11 cellular contexts compared by ENCODE assay signal in the genomic region with DNA sequence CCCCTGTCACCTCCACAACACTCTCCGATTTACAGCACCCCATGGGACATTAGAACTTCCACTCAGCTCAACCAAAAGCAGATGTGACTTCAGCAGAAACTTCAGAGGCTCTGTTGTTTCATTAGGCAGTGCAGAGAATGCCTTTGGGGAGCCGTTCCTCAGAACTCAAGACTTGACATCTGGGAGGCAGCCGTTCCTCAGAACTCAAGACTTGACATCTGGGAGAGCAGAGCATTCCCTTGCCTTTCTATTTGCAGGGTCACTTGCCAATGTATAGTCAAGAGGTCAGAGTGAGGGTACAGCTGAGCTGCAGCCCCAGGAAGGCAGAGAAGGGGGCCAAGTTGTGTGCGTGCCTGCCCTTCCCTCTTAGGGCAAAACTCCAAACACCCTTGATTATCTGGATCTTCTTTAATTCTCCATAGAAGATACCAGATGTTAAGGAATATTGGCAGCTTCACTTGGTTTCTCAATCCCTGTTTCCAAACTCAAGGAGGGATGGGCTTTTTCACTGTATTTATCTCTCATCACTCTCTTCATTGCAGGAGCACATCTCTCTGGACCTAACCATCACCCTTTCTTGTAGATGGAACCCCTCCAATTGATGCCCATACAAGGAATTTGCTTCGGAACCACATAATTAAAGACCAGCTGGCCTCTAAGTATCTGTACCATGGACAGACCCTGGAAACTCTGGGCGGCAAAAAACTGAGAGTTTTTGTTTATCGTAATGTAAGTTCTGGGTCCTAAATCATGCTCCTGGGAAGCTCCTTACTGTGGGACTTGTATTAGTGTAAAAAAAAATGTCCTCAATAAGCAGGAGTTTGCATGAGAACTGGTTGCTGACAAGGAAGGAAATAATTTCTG. TPM values are rescaled to one million over a fixed set of nuclear protein-coding genes. Genes with fewer than 3 reads are reported as not detected.
DNase-seq lines count a peak whose midpoint lies in the region; ATAC-seq, FAIRE-seq and TF ChIP-seq lines count a peak whose summit lies in the region.
"Had no signal": no experiment of that assay in that cellular context is flagged by ENCODE, and none has a peak within 500 bp of the region (broad histone marks: within the 10 kb centered on the region; RNA-seq: fewer than 3 reads in every experiment).

No MANE protein-coding gene starts in this region.

- intact Hi-C loops in sigmoid colon (cut with DNase I) (no loop called here), kidney (cut with DNase I) (no loop called here)

- H3K9ac ChIP-seq in kidney (ENCODE audit: low read length in 2 of 2): no peak overlapping the region

- POLR2A ChIA-PET in activated CD4-positive, alpha-beta T cell treated with anti-CD3 and anti-CD28 coated beads, Interleukin-2, amount 10 ng/mL, durations not matched to agents 7 days and 5 days (lab: Charles Lee): no interaction called here

- H3K27me3 ChIP-seq in gastroesophageal sphincter (no peaks in the 10 kb centered on the region), sigmoid colon (no peaks in the 10 kb centered on the region)

- FAIRE-seq in kidney (lab: Jason Lieb, UNC): no peak

- WGBS in gastroesophageal sphincter (ENCODE audit: low coverage in 1 of 2), 2 donors: 61 to 69% methylated on average over 3 to 4 of the region's 7 CpGs
- 76 to 84% methylated on average over 7 of the region's 7 CpGs for WGBS in sigmoid colon, 2 donors

- no peak for TF ChIP-seq EP300 in gastroesophageal sphincter (IDR thresholded peaks at IDR 0.05)
- no peak for TF ChIP-seq EP300 in sigmoid colon (IDR thresholded peaks at IDR 0.05)

- TF ChIP-seq POLR2A in gastroesophageal sphincter (IDR thresholded peaks at IDR 0.05): no peak
- TF ChIP-seq POLR2A in sigmoid colon (IDR thresholded peaks at IDR 0.05): no peak

- DNase-seq in AG20443 (ENCODE audit: low spot score) (peak; percentile 30), RPMI7951 (ENCODE audit: low read depth) (peak; percentile 87), sigmoid colon (no peak), cerebellum (ENCODE audit: low spot score) (no peak), kidney (no peak), NCI-H1092 treated with DMSO at 0.1 percent for 48 hours (lab: John Stamatoyannopoulos, UW) (no peak)
- DNase-seq in activated CD4-positive, alpha-beta T cell treated with anti-CD3 and anti-CD28 coated beads, Interleukin-2, amount 10 ng/mL, durations not matched to agents 7 days and 5 days: no peak
- DNase-seq: NCI-H446, RPMI8226 had no signal

- ATAC-seq in gastroesophageal sphincter: no peak

- H3K4me3 ChIP-seq in gastroesophageal sphincter (no peak overlapping the region), sigmoid colon (no peak overlapping the region), kidney (ENCODE audit: low read length in 2 of 2) (no peak overlapping the region)

- CTCF ChIA-PET in activated CD4-positive, alpha-beta T cell treated with anti-CD3 and anti-CD28 coated beads, Interleukin-2, amount 10 ng/mL, durations not matched to agents 7 days and 5 days (lab: Charles Lee): no interaction called here

- no peaks in the 10 kb centered on the region for H3K36me3 Mint-ChIP-seq in activated CD4-positive, alpha-beta T cell treated with anti-CD3 and anti-CD28 coated beads, Interleukin-2, amount 10 ng/mL, durations not matched to agents 7 days and 5 days (ENCODE audit: low read depth)

- no peaks in the 10 kb centered on the region for H3K9me3 Mint-ChIP-seq in activated CD4-positive, alpha-beta T cell treated with anti-CD3 and anti-CD28 coated beads, Interleukin-2, amount 10 ng/mL, durations not matched to agents 7 days and 5 days

- H3K4me1 Mint-ChIP-seq in activated CD4-positive, alpha-beta T cell treated with anti-CD3 and anti-CD28 coated beads, Interleukin-2, amount 10 ng/mL, durations not matched to agents 7 days and 5 days: no peaks in the 10 kb centered on the region

- no peaks in the 10 kb centered on the region for H3K27me3 Mint-ChIP-seq in activated CD4-positive, alpha-beta T cell treated with anti-CD3 and anti-CD28 coated beads, Interleukin-2, amount 10 ng/mL, durations not matched to agents 7 days and 5 days

- no peak overlapping the region for H3K4me3 Mint-ChIP-seq in activated CD4-positive, alpha-beta T cell treated with anti-CD3 and anti-CD28 coated beads, Interleukin-2, amount 10 ng/mL, durations not matched to agents 7 days and 5 days

- H3K9me3 ChIP-seq in gastroesophageal sphincter: no peaks in the 10 kb centered on the region
- no peaks in the 10 kb centered on the region for H3K9me3 ChIP-seq in sigmoid colon
- no peaks in the 10 kb centered on the region for H3K9me3 ChIP-seq in kidney (ENCODE audit: control insufficient read depth in 1 of 2, low read length in 2 of 2)

- no peak overlapping the region for H3K27ac Mint-ChIP-seq in activated CD4-positive, alpha-beta T cell treated with anti-CD3 and anti-CD28 coated beads, Interleukin-2, amount 10 ng/mL, durations not matched to agents 7 days and 5 days

- peak overlapping the region in 3 of 4 donors; percentile 7 to 91 (median 31) for H3K27ac ChIP-seq in gastroesophageal sphincter
- peak overlapping the region in 3 of 4 donors; percentile 33 to 93 (median 36) for H3K27ac ChIP-seq in sigmoid colon
- peak overlapping the region in 1 of 2 donors; percentile 20 for H3K27ac ChIP-seq in kidney (ENCODE audit: low read depth in 2 of 2, low read length in 2 of 2)

- TF ChIP-seq CTCF in gastroesophageal sphincter (IDR thresholded peaks at IDR 0.05) (no peak), sigmoid colon (IDR thresholded peaks at IDR 0.05) (no peak), kidney (IDR thresholded peaks at IDR 0.05; ENCODE audit: borderline replicate concordance, extremely low read depth, insufficient read depth) (no peak)

- H3K4me1 ChIP-seq in gastroesophageal sphincter (peaks cover 13 to 48% (median 16%) of the 10 kb centered on the region in 3 donors), sigmoid colon (peaks cover 3 to 67% (median 52%) of the 10 kb centered on the region in 4 donors), kidney (ENCODE audit: control insufficient read depth in 1 of 2, insufficient read depth in 1 of 2, low read depth in 1 of 2, low read length in 2 of 2) (peaks cover 6 to 8% of the 10 kb centered on the region in 2 donors)

- H3K36me3 ChIP-seq in gastroesophageal sphincter: peaks cover 0 to 36% of the 10 kb centered on the region in 2 donors
- H3K36me3 ChIP-seq in sigmoid colon: peaks cover 0 to 18% (median 8%) of the 10 kb centered on the region in 4 donors
- no peaks in the 10 kb centered on the region for H3K36me3 ChIP-seq in kidney (ENCODE audit: control insufficient read depth in 1 of 2, insufficient read depth in 2 of 2, low read length in 2 of 2)

RNA-seq across cellular contexts. Expression of a gene that starts 25.6 kb away (rescaled TPM):
- total RNA-seq in RPMI7951 (2014; rRNA removed; shearing (Covaris generic)): 976 and 1,163 TPM in 2 replicates
- total RNA-seq in gastroesophageal sphincter: 100 to 1,000 TPM in 3 of 4 donors, 10 to 100 TPM in 1; 29.0 to 159 (median 112) TPM
- total RNA-seq in sigmoid colon: 100 to 1,000 TPM in 2 of 4 donors, 10 to 100 TPM in 2; 49.2 to 178 (median 91.6) TPM
- polyA plus RNA-seq in sigmoid colon: 100 to 1,000 TPM in 1 of 3 donors, 10 to 100 TPM in 2; 48.6 to 106 (median 65.3) TPM
- total RNA-seq in cerebellum: 23.3 TPM
- total RNA-seq in activated CD4-positive, alpha-beta T cell treated with anti-CD3 and anti-CD28 coated beads, Interleukin-2, amount 10 ng/mL, durations not matched to agents 7 days and 5 days: under 1 TPM; 0.10 to 0.27 TPM
- total RNA-seq in kidney: 78.5 TPM
- polyA plus RNA-seq in kidney (ENCODE audit: insufficient read depth, low read depth, low replicate concordance): 36.4 TPM
- total RNA-seq: G401 had no signal

Comparison
In these comparisons a context has a peak if more than half of its experiments do, and no peak if none do; other contexts are left out.
1. DNase-seq: peak in AG20443 (single experiment) and RPMI7951 (single experiment); none in sigmoid colon (single experiment), cerebellum (single experiment), activated CD4-positive, alpha-beta T cell treated with anti-CD3 and anti-CD28 coated beads, Interleukin-2, amount 10 ng/mL, durations not matched to agents 7 days and 5 days (single experiment), kidney (single experiment) and NCI-H1092 treated with DMSO at 0.1 percent for 48 hours (single experiment).
2. RNA of a gene that starts 25.6 kb away (total RNA-seq): 976 to 1,163 TPM in RPMI7951, 29.0 to 159 TPM in gastroesophageal sphincter, 49.2 to 178 TPM in sigmoid colon, 78.5 TPM in kidney (single experiment) and 23.3 TPM in cerebellum (single experiment); 0.10 to 0.27 TPM in activated CD4-positive, alpha-beta T cell treated with anti-CD3 and anti-CD28 coated beads, Interleukin-2, amount 10 ng/mL, durations not matched to agents 7 days and 5 days; every median in the first group is over 10 times any median in the second.